Comparison of ENCODE assay signal across 8 cellular contexts in genomic region chr6:138105880-138106664, GRCh38. TPM values are rescaled to one million over a fixed set of nuclear protein-coding genes. Genes with fewer than 3 reads are reported as not detected.
DNase-seq lines count a peak whose midpoint lies in the region; ATAC-seq, FAIRE-seq and TF ChIP-seq lines count a peak whose summit lies in the region.

No MANE protein-coding gene starts in this region.

- peaks cover 32% of the 10 kb centered on the region for H3K4me1 ChIP-seq in A549
- H3K4me1 ChIP-seq in HUES48 (ENCODE audit: control insufficient read depth, insufficient read depth, low read length), result peaks cover 26% of the 10 kb centered on the region
- H3K4me1 ChIP-seq in thymus (ENCODE audit: control insufficient read depth, insufficient read depth, low read length), result peaks cover 2% of the 10 kb centered on the region

- no peak for TF ChIP-seq EP300 in A549 (IDR thresholded peaks at IDR 0.05)

- peaks cover 48% of the 10 kb centered on the region for H3K27me3 Mint-ChIP-seq in activated naive CD8-positive, alpha-beta T cell treated with anti-CD3 and anti-CD28 coated beads for 36 hours
- H3K27me3 Mint-ChIP-seq in immature natural killer cell (ENCODE audit: low read depth in 3 of 3), result peaks cover 13 to 24% (median 19%) of the 10 kb centered on the region in 3 donors

- TF ChIP-seq POLR2A in A549 (IDR thresholded peaks at IDR 0.05; ENCODE audit: low read length), result no peak

- no peaks in the 10 kb centered on the region for H3K36me3 Mint-ChIP-seq in activated naive CD8-positive, alpha-beta T cell treated with anti-CD3 and anti-CD28 coated beads for 36 hours
- no peaks in the 10 kb centered on the region for H3K36me3 Mint-ChIP-seq in immature natural killer cell

- H3K27me3 ChIP-seq in HUES48 (ENCODE audit: control insufficient read depth, insufficient read depth, low read length) (peaks cover 12% of the 10 kb centered on the region), thymus (ENCODE audit: control insufficient read depth, insufficient read depth) (peaks cover 37% of the 10 kb centered on the region)

- H3K27ac ChIP-seq in A549, result peak overlapping the region; percentile 91 to 97
- H3K27ac ChIP-seq in HUES48 (ENCODE audit: low read depth, low read length), result peak overlapping the region; percentile 91
- peak overlapping the region; percentile 19 for H3K27ac ChIP-seq in thymus (ENCODE audit: low read depth)

- no peaks in the 10 kb centered on the region for H3K9me3 ChIP-seq in A549
- H3K9me3 ChIP-seq in HUES48 (ENCODE audit: control insufficient read depth, insufficient read depth, low read length), result no peaks in the 10 kb centered on the region
- no peaks in the 10 kb centered on the region for H3K9me3 ChIP-seq in thymus (ENCODE audit: control insufficient read depth)

- ATAC-seq in A549, result peak in 1 of 2 experiments; percentile 13; a peak in 2 of 6 replicates
- ATAC-seq in HG03354 (IDR thresholded peaks at IDR 0.05; ENCODE audit: poor library complexity, severe bottlenecking, unreplicated experiment), result no peak
- ATAC-seq in HG03135 (IDR thresholded peaks at IDR 0.05; ENCODE audit: unreplicated experiment), result no peak

- H3K27ac Mint-ChIP-seq in activated naive CD8-positive, alpha-beta T cell treated with anti-CD3 and anti-CD28 coated beads for 36 hours, result no peak overlapping the region
- H3K27ac Mint-ChIP-seq in immature natural killer cell, result no peak overlapping the region

- H3K4me2 ChIP-seq in A549, result peak overlapping the region; percentile 92

- H3K4me3 ChIP-seq in A549 (peak overlapping the region; percentile 67), HUES48 (ENCODE audit: low read depth, low read length) (peak overlapping the region; percentile 73), thymus (ENCODE audit: low read length) (peak overlapping the region; percentile 22)

- no peak for FAIRE-seq in A549 (lab: Jason Lieb, UNC)

- H3K4me1 Mint-ChIP-seq in activated naive CD8-positive, alpha-beta T cell treated with anti-CD3 and anti-CD28 coated beads for 36 hours, result peaks cover 12% of the 10 kb centered on the region
- H3K4me1 Mint-ChIP-seq in immature natural killer cell, result peaks cover 16 to 19% of the 10 kb centered on the region in 2 donors

- H3K36me3 ChIP-seq in HUES48 (ENCODE audit: control insufficient read depth, insufficient read depth, low read length) (0 out of 2 replicates have a peak, but pooled peaks cover 3% of the 10 kb centered on the region), thymus (ENCODE audit: control insufficient read depth, insufficient read depth) (no peaks in the 10 kb centered on the region)

- peak overlapping the region; percentile 84 for H3K4me3 Mint-ChIP-seq in activated naive CD8-positive, alpha-beta T cell treated with anti-CD3 and anti-CD28 coated beads for 36 hours
- peak overlapping the region; percentile 77 to 89 (median 82) for H3K4me3 Mint-ChIP-seq in immature natural killer cell

- peak overlapping the region; percentile 72 for H3K9ac ChIP-seq in HUES48 (ENCODE audit: low read depth, low read length)

- peak in 1 of 2 experiments; percentile 29 for DNase-seq in A549 (ENCODE audit: low read depth in 1 of 2, low spot score in 1 of 2)
- DNase-seq in activated naive CD8-positive, alpha-beta T cell treated with anti-CD3 and anti-CD28 coated beads for 36 hours, result no peak
- DNase-seq in immature natural killer cell, result no peak
- DNase-seq in NCI-H2227 (lab: John Stamatoyannopoulos, UW; ENCODE audit: unreplicated experiment), result no peak

- no peaks in the 10 kb centered on the region for H3K9me3 Mint-ChIP-seq in activated naive CD8-positive, alpha-beta T cell treated with anti-CD3 and anti-CD28 coated beads for 36 hours
- no peaks in the 10 kb centered on the region for H3K9me3 Mint-ChIP-seq in immature natural killer cell

- no peak for TF ChIP-seq RAD21 in A549 (conservative IDR thresholded peaks at IDR 0.05 in 1 of 2, IDR thresholded peaks at IDR 0.05 in 1 of 2)

- CTCF ChIA-PET in A549 (lab: Yijun Ruan, JAX), result interaction anchor here (1.0 to 2.9 kb wide), 8 partner anchors 8 to 586 kb away, joined by 3 to 27 read pairs (median 5); no protein-coding TSS in a partner anchor

- POLR2A ChIA-PET in A549 (lab: Yijun Ruan, JAX), result interaction anchor here (0.6 kb wide), 1 partner anchor 667 kb away, joined by 5 read pairs; the partner anchor contains the start of gene CCDC28A

- under 1% methylated on average over 10 of the region's 10 CpGs for WGBS in A549 (ENCODE audit: missing lambda C conversion rate)
- WGBS in thymus, result 28% methylated on average over 10 of the region's 10 CpGs

- TF ChIP-seq CTCF in A549 (IDR thresholded peaks at IDR 0.05), result no peak

TF ChIP-seq in A549, 52 proteins besides CTCF, POLR2A, EP300 and RAD21:
- no peak for TF ChIP-seq CHD4 (IDR thresholded peaks at IDR 0.05; ENCODE audit: borderline replicate concordance)
- no peak for TF ChIP-seq RFX5 (IDR thresholded peaks at IDR 0.05)
- TF ChIP-seq HDAC2 (IDR thresholded peaks at IDR 0.05), result no peak
- TF ChIP-seq NFE2L2 (conservative IDR thresholded peaks at IDR 0.05; ENCODE audit: low read length), result no peak
- no peak for TF ChIP-seq FOSB (CRISPR knock-in tag; IDR thresholded peaks at IDR 0.05)
- TF ChIP-seq PBX3 (IDR thresholded peaks at IDR 0.05), result no peak
- no peak for TF ChIP-seq TP53 (CRISPR knock-in tag; IDR thresholded peaks at IDR 0.05)
- TF ChIP-seq RNF2 (IDR thresholded peaks at IDR 0.05; ENCODE audit: borderline replicate concordance, low read depth), result no peak
- TF ChIP-seq POLR2AphosphoS2 (conservative IDR thresholded peaks at IDR 0.05; ENCODE audit: low read length), result no peak
- no peak for TF ChIP-seq ATOH8 (CRISPR knock-in tag; IDR thresholded peaks at IDR 0.05; ENCODE audit: low read depth)
- no peak for TF ChIP-seq SREBF2 (IDR thresholded peaks at IDR 0.05)
- TF ChIP-seq GATA3 (IDR thresholded peaks at IDR 0.05; ENCODE audit: borderline replicate concordance), result no peak
- no peak for TF ChIP-seq MAFK (IDR thresholded peaks at IDR 0.05; ENCODE audit: partially characterized antibody)
- no peak for TF ChIP-seq CBX2 (IDR thresholded peaks at IDR 0.05; ENCODE audit: borderline replicate concordance, low read depth)
TF ChIP-seq in A549: peak in this region for 0.

RNA-seq across cellular contexts. Expression of gene PERP, which starts 1.1 kb away (rescaled TPM):
- polyA plus RNA-seq in A549 (2011; rRNA removed) (48.3 and 52.5 TPM in 2 replicates), A549 (2017; fragmentation: RNase III; extraction: RNeasy Plus Mini Kit Qiagen cat#74134 plus additional on column Dnase treatment) (53.2 to 67.2 TPM (median 66.8 TPM) in 3 replicates), immature natural killer cell (under 1 TPM in 2 of 3 donors, not detected in 1; 0.46 to 0.92 TPM), thymus (182 TPM)
- 15.0 and 21.9 TPM in 2 replicates for polyA plus RNA-seq in A549 (2012; cell fraction: cytosol; rRNA removed)
- 13.0 and 16.8 TPM in 2 replicates for polyA plus RNA-seq in A549 (2012; cell fraction: nucleus; rRNA removed)
- polyA minus RNA-seq in A549 (2011; rRNA and poly(A)+ RNA removed), result 30.5 and 35.7 TPM in 2 replicates
- total RNA-seq in activated naive CD8-positive, alpha-beta T cell treated with anti-CD3 and anti-CD28 coated beads for 36 hours, result 1 to 10 TPM; 2.0 to 2.1 TPM

RNA-seq across cellular contexts. Expression of gene ARFGEF3, which starts 55.7 kb away (rescaled TPM):
- polyA plus RNA-seq in A549 (2011; rRNA removed) (0.83 and 1.4 TPM in 2 replicates), A549 (2017; fragmentation: RNase III; extraction: RNeasy Plus Mini Kit Qiagen cat#74134 plus additional on column Dnase treatment) (0.15 to 0.25 TPM (median 0.18 TPM) in 3 replicates), immature natural killer cell (under 1 TPM in 1 of 3 donors, not detected in 2; 0.03 TPM), thymus (0.21 TPM)
- 0.13 and 0.16 TPM in 2 replicates for polyA plus RNA-seq in A549 (2012; cell fraction: cytosol; rRNA removed)
- 0.12 and 0.16 TPM in 2 replicates for polyA plus RNA-seq in A549 (2012; cell fraction: nucleus; rRNA removed)
- polyA minus RNA-seq in A549 (2011; rRNA and poly(A)+ RNA removed), result 2.2 and 2.6 TPM in 2 replicates
- 1 to 10 TPM; 1.6 to 1.7 TPM for total RNA-seq in activated naive CD8-positive, alpha-beta T cell treated with anti-CD3 and anti-CD28 coated beads for 36 hours

Comparison
In these comparisons a context has a peak if more than half of its experiments do, and no peak if none do; other contexts are left out.
1. H3K27ac ChIP-seq: peak in every context shown above with its lines; median percentile 94 in A549; 91 in HUES48; 19 in thymus.
2. H3K4me3 ChIP-seq: peak in every context shown above with its lines; median percentile 73 in HUES48; 67 in A549; 22 in thymus.
3. RNA of gene PERP, which starts 1.1 kb away (polyA plus RNA-seq): 182 TPM in thymus (single experiment) and 13.0 to 67.2 TPM in A549; 0.46 to 0.92 TPM in immature natural killer cell; every median in the first group is over 4 times any median in the second.